Comparison of ENCODE assay signal across 8 cellular contexts in the genomic region with DNA sequence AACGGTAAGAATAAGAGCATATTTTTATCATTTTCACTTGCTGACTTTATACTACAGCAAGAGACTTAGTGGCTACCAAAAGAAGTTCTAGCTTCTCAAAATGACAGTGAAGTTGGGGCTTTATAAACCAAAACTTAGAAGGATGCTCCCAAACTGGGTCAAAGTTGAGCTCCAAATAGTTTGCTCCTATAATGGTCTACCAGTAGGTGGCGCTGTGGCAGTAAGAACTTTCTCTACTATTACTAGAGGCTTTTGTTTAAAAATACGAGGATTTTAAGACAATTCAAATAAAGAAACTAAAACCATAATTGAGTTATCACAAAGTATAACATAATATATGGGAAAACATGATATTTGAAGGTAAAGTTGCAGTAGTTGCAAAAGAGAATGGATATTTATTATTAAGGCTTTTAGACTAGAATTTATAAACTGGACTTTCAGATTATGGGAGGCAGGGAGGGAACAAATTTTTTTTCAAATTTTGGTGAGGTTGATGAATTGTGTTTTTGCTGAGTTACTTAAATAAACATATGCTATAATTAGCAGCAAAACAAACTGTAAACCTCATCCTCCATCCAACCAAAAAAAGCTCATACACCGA.
DNase-seq lines count a peak whose midpoint lies in the region; ATAC-seq, FAIRE-seq and TF ChIP-seq lines count a peak whose summit lies in the region.

No MANE protein-coding gene starts in this region.

- H3K4me3 Mint-ChIP-seq in activated CD8-positive, alpha-beta memory T cell treated with anti-CD3 and anti-CD28 coated beads, Interleukin-2, amount 10 ng/mL, durations not matched to agents 7 days and 5 days = no peak overlapping the region
- no peak overlapping the region for H3K4me3 Mint-ChIP-seq in endothelial cell (ENCODE audit: unreplicated experiment)

- H3K27me3 Mint-ChIP-seq in activated CD8-positive, alpha-beta memory T cell treated with anti-CD3 and anti-CD28 coated beads, Interleukin-2, amount 10 ng/mL, durations not matched to agents 7 days and 5 days = no peaks in the 10 kb centered on the region
- H3K27me3 Mint-ChIP-seq in endothelial cell (ENCODE audit: unreplicated experiment) = peaks cover 2% of the 10 kb centered on the region

- CTCF ChIA-PET in activated CD8-positive, alpha-beta memory T cell treated with anti-CD3 and anti-CD28 coated beads, Interleukin-2, amount 10 ng/mL, durations not matched to agents 7 days and 5 days (lab: Charles Lee) = interaction anchor here (0.6 to 6.5 kb wide), 32 partner anchors 9 to 480 kb away, joined by 3 to 118 read pairs (median 4); partner anchors contain the start of genes IFT43 and TGFB3

- H3K27ac Mint-ChIP-seq in activated CD8-positive, alpha-beta memory T cell treated with anti-CD3 and anti-CD28 coated beads, Interleukin-2, amount 10 ng/mL, durations not matched to agents 7 days and 5 days = no peak overlapping the region
- H3K27ac Mint-ChIP-seq in endothelial cell (ENCODE audit: unreplicated experiment) = no peak overlapping the region

- H3K36me3 Mint-ChIP-seq in activated CD8-positive, alpha-beta memory T cell treated with anti-CD3 and anti-CD28 coated beads, Interleukin-2, amount 10 ng/mL, durations not matched to agents 7 days and 5 days = no peaks in the 10 kb centered on the region
- H3K36me3 Mint-ChIP-seq in endothelial cell (ENCODE audit: low read depth, unreplicated experiment) = peaks cover 17% of the 10 kb centered on the region

- no peaks in the 10 kb centered on the region for H3K4me1 Mint-ChIP-seq in activated CD8-positive, alpha-beta memory T cell treated with anti-CD3 and anti-CD28 coated beads, Interleukin-2, amount 10 ng/mL, durations not matched to agents 7 days and 5 days
- H3K4me1 Mint-ChIP-seq in endothelial cell (ENCODE audit: unreplicated experiment) = no peaks in the 10 kb centered on the region

- ATAC-seq in activated CD8-positive, alpha-beta memory T cell treated with anti-CD3 and anti-CD28 coated beads, Interleukin-2, amount 10 ng/mL, durations not matched to agents 7 days and 5 days = no peak
- ATAC-seq in GM19463 (IDR thresholded peaks at IDR 0.05; ENCODE audit: unreplicated experiment) = no peak

- peak; percentile 97 for TF ChIP-seq CTCF in endothelial cell (IDR thresholded peaks at IDR 0.05; ENCODE audit: unreplicated experiment)

- peak; percentile 71 for FAIRE-seq in GM18507 (lab: Jason Lieb, UNC)

- no peaks in the 10 kb centered on the region for H3K9me3 Mint-ChIP-seq in activated CD8-positive, alpha-beta memory T cell treated with anti-CD3 and anti-CD28 coated beads, Interleukin-2, amount 10 ng/mL, durations not matched to agents 7 days and 5 days (ENCODE audit: low read depth)
- no peaks in the 10 kb centered on the region for H3K9me3 Mint-ChIP-seq in endothelial cell (ENCODE audit: unreplicated experiment)

- DNase-seq in A172 (ENCODE audit: low spot score) = peak; percentile 28
- peak; percentile 28 for DNase-seq in GM18507 (ENCODE audit: extremely low spot score, insufficient read length, low read depth)
- peak; percentile 45 for DNase-seq in NCI-H748 (lab: John Stamatoyannopoulos, UW; ENCODE audit: unreplicated experiment)
- DNase-seq in activated CD8-positive, alpha-beta memory T cell treated with anti-CD3 and anti-CD28 coated beads, Interleukin-2, amount 10 ng/mL, durations not matched to agents 7 days and 5 days = peak; percentile 75
- peak; percentile 72 for DNase-seq in endothelial cell (ENCODE audit: low spot score)
- peak; percentile 76 for DNase-seq in myocyte (ENCODE audit: low read depth)
- peak; percentile 50 for DNase-seq in stimulated activated naive CD4-positive, alpha-beta T cell treated with Interleukin-2 at 50 U/mL for 16 hours (lab: John Stamatoyannopoulos, UW)
